ENCODE assay signal across 11 cellular contexts in genomic region chr14:73143003-73143402, GRCh38. TPM values are rescaled to one million over a fixed set of nuclear protein-coding genes. Genes with fewer than 3 reads are reported as not detected.
A peak's percentile ranks its signal among the peaks of the same experiment; 100 is the strongest.
DNase-seq lines count a peak whose midpoint lies in the region; ATAC-seq and TF ChIP-seq lines count a peak whose summit lies in the region.
"Had no signal": no experiment of that assay in that cellular context is flagged by ENCODE, and none has a peak within 500 bp of the region (broad histone marks: within the 10 kb centered on the region; RNA-seq: fewer than 3 reads in every experiment).

No MANE protein-coding gene starts in this region.

- intact Hi-C loops in CD14-positive monocyte (cut with micrococcal nuclease): no loop called here
- intact Hi-C loops in Right ventricle myocardium inferior (cut with DNase I): no loop called here

- H3K27ac Mint-ChIP-seq in CD14-positive monocyte: peak overlapping the region in 6 of 7 donors; percentile 46 to 85 (median 62)
- H3K27ac Mint-ChIP-seq in activated CD4-positive, alpha-beta memory T cell treated with anti-CD3 and anti-CD28 coated beads, Interleukin-2, amount 10 ng/mL, durations not matched to agents 7 days and 5 days: no peak overlapping the region

- no peak overlapping the region for H3K4me3 Mint-ChIP-seq in CD14-positive monocyte
- H3K4me3 Mint-ChIP-seq in activated CD4-positive, alpha-beta memory T cell treated with anti-CD3 and anti-CD28 coated beads, Interleukin-2, amount 10 ng/mL, durations not matched to agents 7 days and 5 days: no peak overlapping the region

- no peak overlapping the region for H3K18ac ChIP-seq in neuronal stem cell (ENCODE audit: low read length)

- H3K36me3 Mint-ChIP-seq in CD14-positive monocyte: peaks cover 25 to 41% of the 10 kb centered on the region in 2 donors
- H3K36me3 Mint-ChIP-seq in activated CD4-positive, alpha-beta memory T cell treated with anti-CD3 and anti-CD28 coated beads, Interleukin-2, amount 10 ng/mL, durations not matched to agents 7 days and 5 days (ENCODE audit: low read depth): peaks cover 22% of the 10 kb centered on the region

- H3K4me3 ChIP-seq in NT2/D1 (ENCODE audit: insufficient read length, low read depth): no peak overlapping the region
- H3K4me3 ChIP-seq in neuronal stem cell (ENCODE audit: low read length in 2 of 2): no peak overlapping the region
- H3K4me3 ChIP-seq: cardiac muscle cell, transverse colon had no signal

- ATAC-seq in Right ventricle myocardium inferior: no peak

- H3K9me3 Mint-ChIP-seq in CD14-positive monocyte: no peaks in the 10 kb centered on the region
- no peaks in the 10 kb centered on the region for H3K9me3 Mint-ChIP-seq in activated CD4-positive, alpha-beta memory T cell treated with anti-CD3 and anti-CD28 coated beads, Interleukin-2, amount 10 ng/mL, durations not matched to agents 7 days and 5 days

- no peaks in the 10 kb centered on the region for H3K4me1 ChIP-seq in NT2/D1 (ENCODE audit: insufficient read depth, insufficient read length)
- H3K4me1 ChIP-seq in neuronal stem cell (ENCODE audit: control insufficient read depth in 2 of 2, insufficient read depth in 1 of 2, low read depth in 1 of 2, low read length in 2 of 2): peaks cover 5 to 12% of the 10 kb centered on the region in 2 donors

- H4K8ac ChIP-seq in neuronal stem cell (ENCODE audit: low read depth, low read length): no peak overlapping the region

- POLR2A ChIA-PET in activated CD4-positive, alpha-beta memory T cell treated with anti-CD3 and anti-CD28 coated beads, Interleukin-2, amount 10 ng/mL, durations not matched to agents 7 days and 5 days (lab: Charles Lee): no interaction called here

- H3K14ac ChIP-seq in neuronal stem cell (ENCODE audit: low read length): no peak overlapping the region

- no peak overlapping the region for H2AK5ac ChIP-seq in neuronal stem cell (ENCODE audit: low read depth, low read length)

- peak overlapping the region; percentile 37 for H3K27ac ChIP-seq in neuronal stem cell (replicated peaks; ENCODE audit: low read length)
- H3K27ac ChIP-seq: cardiac muscle cell had no signal

- H3K23ac ChIP-seq in neuronal stem cell (ENCODE audit: low read depth, low read length, poor library complexity): no peak overlapping the region

- H2AFZ ChIP-seq in neuronal stem cell (ENCODE audit: low read length): no peak overlapping the region

- TF ChIP-seq POLR2A in erythroblast (IDR thresholded peaks at IDR 0.05; ENCODE audit: low read length): no peak

- DNase-seq in CD14-positive monocyte (ENCODE audit: low spot score) (no peak), NT2/D1 (ENCODE audit: low read depth, low spot score) (no peak), foreskin melanocyte (peak; percentile 24), neuronal stem cell (ENCODE audit: low spot score) (peak; percentile 12), NCI-H1436 treated with DMSO at 0.1 percent for 48 hours (lab: John Stamatoyannopoulos, UW) (no peak), Right ventricle myocardium inferior (ENCODE audit: missing footprints) (no peak), erythroblast (lab: John Stamatoyannopoulos, UW) (no peak)
- DNase-seq in activated CD4-positive, alpha-beta memory T cell treated with anti-CD3 and anti-CD28 coated beads, Interleukin-2, amount 10 ng/mL, durations not matched to agents 7 days and 5 days: no peak
- DNase-seq: NCI-H1694 treated with DMSO at 0.1 percent for 48 hours, transverse colon had no signal

- H3K27me3 ChIP-seq in NT2/D1 (ENCODE audit: insufficient read depth, insufficient read length) (no peaks in the 10 kb centered on the region), neuronal stem cell (ENCODE audit: control insufficient read depth in 3 of 3, insufficient read depth in 3 of 3, low read depth in 1 of 3, low read length in 3 of 3) (no peaks in the 10 kb centered on the region)
- H3K27me3 ChIP-seq: cardiac muscle cell, transverse colon had no signal

- TF ChIP-seq CTCF in CD14-positive monocyte (IDR thresholded peaks at IDR 0.05): no peak

- no peak overlapping the region for H3K4ac ChIP-seq in neuronal stem cell (ENCODE audit: low read length)

- H4K91ac ChIP-seq in neuronal stem cell (ENCODE audit: low read depth, low read length, poor library complexity): no peak overlapping the region

- no peak overlapping the region for H2BK120ac ChIP-seq in neuronal stem cell (ENCODE audit: low read depth, low read length)

- H3K9ac ChIP-seq in NT2/D1 (ENCODE audit: insufficient read length, low read depth) (peak overlapping the region; percentile 21), neuronal stem cell (ENCODE audit: low read depth, low read length, poor library complexity) (no peak overlapping the region)

- H2BK12ac ChIP-seq in neuronal stem cell (ENCODE audit: low read length): no peak overlapping the region

- H3K27me3 Mint-ChIP-seq in CD14-positive monocyte (ENCODE audit: low read depth in 3 of 3): no peaks in the 10 kb centered on the region
- no peaks in the 10 kb centered on the region for H3K27me3 Mint-ChIP-seq in activated CD4-positive, alpha-beta memory T cell treated with anti-CD3 and anti-CD28 coated beads, Interleukin-2, amount 10 ng/mL, durations not matched to agents 7 days and 5 days

- CTCF ChIA-PET in activated CD4-positive, alpha-beta memory T cell treated with anti-CD3 and anti-CD28 coated beads, Interleukin-2, amount 10 ng/mL, durations not matched to agents 7 days and 5 days (lab: Charles Lee): no interaction called here

- peaks cover 31% of the 10 kb centered on the region for H3K4me1 Mint-ChIP-seq in CD14-positive monocyte
- peaks cover 30% of the 10 kb centered on the region for H3K4me1 Mint-ChIP-seq in activated CD4-positive, alpha-beta memory T cell treated with anti-CD3 and anti-CD28 coated beads, Interleukin-2, amount 10 ng/mL, durations not matched to agents 7 days and 5 days

- H3K36me3 ChIP-seq in NT2/D1 (ENCODE audit: insufficient read depth, insufficient read length, low read length) (peaks cover 6% of the 10 kb centered on the region), neuronal stem cell (replicated peaks in 1 of 2; ENCODE audit: control insufficient read depth in 2 of 2, insufficient read depth in 2 of 2, low read length in 2 of 2) (peaks cover 2 to 13% of the 10 kb centered on the region in 2 donors)

- H3K9me3 ChIP-seq in NT2/D1 (ENCODE audit: insufficient read depth, low read length) (no peaks in the 10 kb centered on the region), neuronal stem cell (replicated peaks in 1 of 2; ENCODE audit: control insufficient read depth in 2 of 2, insufficient read depth in 1 of 2, low read depth in 1 of 2, low read length in 2 of 2) (peaks cover 2 to 4% of the 10 kb centered on the region in 2 donors)
- H3K9me3 ChIP-seq: transverse colon had no signal

- H2BK15ac ChIP-seq in neuronal stem cell (ENCODE audit: low read length): no peak overlapping the region

- no peak overlapping the region for H2BK5ac ChIP-seq in neuronal stem cell (ENCODE audit: low read length)

- peaks cover 7% of the 10 kb centered on the region for H3K79me1 ChIP-seq in neuronal stem cell (ENCODE audit: low read depth, low read length)

- peak overlapping the region; percentile 21 for H3K4me2 ChIP-seq in neuronal stem cell (ENCODE audit: insufficient read depth, low read length, poor library complexity, severe bottlenecking)

- no CpG with 5 or more reads among the region's 5 CpGs for WGBS in neuronal stem cell (ENCODE audit: extremely low coverage in 2 of 2, insufficient read length in 2 of 2, insufficient replicate concordance in 1 of 2), 2 donors

RNA-seq across cellular contexts. Expression of gene PSEN1, which starts 6.7 kb away (rescaled TPM):
- polyA plus RNA-seq in CD14-positive monocyte: 100 to 1,000 TPM in 1 of 2 donors, 10 to 100 TPM in 1; 85.6 to 130 TPM
- polyA plus RNA-seq in neuronal stem cell (2013, experiment 1 of 2): 43.0 TPM
- polyA plus RNA-seq in neuronal stem cell (2013, experiment 2 of 2): 44.1 TPM
- total RNA-seq in Right ventricle myocardium inferior: 23.5 TPM
- total RNA-seq in activated CD4-positive, alpha-beta memory T cell treated with anti-CD3 and anti-CD28 coated beads, Interleukin-2, amount 10 ng/mL, durations not matched to agents 7 days and 5 days: 10 to 100 TPM; 41.8 to 44.5 TPM

Comparison
In these comparisons a context has a peak if more than half of its experiments do, and no peak if none do; other contexts are left out.
1. DNase-seq: peak in foreskin melanocyte (single experiment) and neuronal stem cell (single experiment); none in CD14-positive monocyte (single experiment), NT2/D1 (single experiment), NCI-H1436 treated with DMSO at 0.1 percent for 48 hours (single experiment), Right ventricle myocardium inferior (single experiment), erythroblast (0 of 2) and activated CD4-positive, alpha-beta memory T cell treated with anti-CD3 and anti-CD28 coated beads, Interleukin-2, amount 10 ng/mL, durations not matched to agents 7 days and 5 days (single experiment).